Comparison of ENCODE assay signal across 19 cellular contexts in the genomic region with DNA sequence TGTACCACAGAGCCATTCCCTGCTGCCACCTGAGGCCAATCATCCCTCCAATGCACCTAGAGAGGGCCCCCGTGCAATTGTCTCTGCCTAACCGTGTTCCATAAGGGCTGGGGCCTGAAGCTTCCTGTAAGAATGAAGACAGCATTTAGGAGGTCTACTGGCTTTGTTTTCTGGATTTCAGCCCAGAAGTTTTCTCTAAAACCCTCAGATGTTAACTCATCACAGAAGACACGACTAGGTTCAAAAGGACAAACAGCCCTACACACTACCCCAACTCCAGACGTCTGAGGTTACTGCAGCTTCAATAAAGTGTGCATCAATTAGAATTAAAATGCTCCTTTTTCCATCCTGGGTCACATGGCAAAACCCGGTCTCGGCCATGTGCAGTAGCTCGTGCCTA.
"Had no signal": no experiment of that assay in that cellular context is flagged by ENCODE, and none has a peak within 500 bp of the region (broad histone marks: within the 10 kb centered on the region; RNA-seq: fewer than 3 reads in every experiment).

No MANE protein-coding gene starts in this region.

- H3K4me1 ChIP-seq: adrenal gland, lower lobe of right lung, right atrium auricular region, stomach, testis, upper lobe of left lung had no signal

- H3K27ac Mint-ChIP-seq: activated naive CD4-positive, alpha-beta T cell treated with anti-CD3 and anti-CD28 coated beads, Interleukin-2, amount 50 U/mL, for 72 hours; nephron progenitor cell; progenitor cell of endocrine pancreas; T-helper 17 cell had no signal

- H3K9me3 Mint-ChIP-seq: activated naive CD4-positive, alpha-beta T cell treated with anti-CD3 and anti-CD28 coated beads, Interleukin-2, amount 50 U/mL, for 72 hours; nephron progenitor cell had no signal

- H3K27me3 ChIP-seq: right atrium auricular region, testis, upper lobe of left lung had no signal

- ATAC-seq: activated naive CD4-positive, alpha-beta T cell treated with anti-CD3 and anti-CD28 coated beads, Interleukin-2, amount 50 U/mL, for 72 hours; lower lobe of right lung; T-helper 17 cell had no signal

- H3K9me3 ChIP-seq: adrenal gland, lower lobe of right lung, right atrium auricular region, stomach, testis, upper lobe of left lung had no signal

- DNase-seq: activated CD4-positive, alpha-beta T cell treated with anti-CD3 and anti-CD28 coated beads, Interleukin-2, amount 50 U/mL, for 48 hours; activated gamma-delta T cell; adrenal gland; cerebellar nuclear complex; effector CD4-positive, alpha-beta T cell; foreskin melanocyte; hypothalamus; lower lobe of right lung; nephron progenitor cell; stimulated activated CD4-positive, alpha-beta T cell treated with anti-CD3 and anti-CD28 coated beads, Interleukin-2, amount 100 ng/mL, for 48 hours; stomach; T-helper 17 cell; testis; upper lobe of left lung had no signal

- H3K36me3 Mint-ChIP-seq: activated naive CD4-positive, alpha-beta T cell treated with anti-CD3 and anti-CD28 coated beads, Interleukin-2, amount 50 U/mL, for 72 hours had no signal

- H3K27ac ChIP-seq: adrenal gland, lower lobe of right lung, right atrium auricular region, skin epidermis, stomach, testis, upper lobe of left lung, VCaP had no signal

- H3K36me3 ChIP-seq: adrenal gland, lower lobe of right lung, right atrium auricular region, stomach, upper lobe of left lung had no signal

- H3K4me3 Mint-ChIP-seq: nephron progenitor cell, T-helper 17 cell had no signal

- H3K4me3 ChIP-seq: adrenal gland, lower lobe of right lung, right atrium auricular region, skin epidermis, stomach, testis, upper lobe of left lung had no signal
